In the genomic region with DNA sequence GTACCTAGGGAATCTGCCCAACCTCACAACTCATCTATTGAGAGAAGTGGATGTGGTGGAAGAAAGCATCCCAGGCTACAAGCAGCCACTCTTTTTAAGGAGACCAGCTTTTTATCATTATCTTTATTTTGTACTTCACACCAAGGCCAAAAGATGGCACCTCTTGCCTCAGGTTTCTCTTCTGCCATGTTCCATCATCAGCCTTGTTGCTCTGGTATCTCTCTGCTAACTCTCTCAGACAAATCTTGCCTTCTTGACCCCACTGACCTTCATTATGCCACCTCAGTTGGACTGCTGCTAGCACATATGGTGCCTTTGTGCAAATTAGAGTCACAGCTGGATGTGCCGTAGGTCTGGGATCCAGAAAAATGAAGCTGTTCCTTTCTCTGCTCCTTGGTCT, we compare ENCODE assay signal across 1 cellular context.
TF ChIP-seq lines count a peak whose summit lies in the region.

No MANE protein-coding gene starts in this region.

TF ChIP-seq in endothelial cell of umbilical vein, 7 proteins besides CTCF, POLR2A, EP300 and RAD21:
- no peak for TF ChIP-seq JUN (IDR thresholded peaks at IDR 0.05; ENCODE audit: borderline replicate concordance, insufficient read depth, insufficient read length, low read depth)
- TF ChIP-seq, protein P1, sequence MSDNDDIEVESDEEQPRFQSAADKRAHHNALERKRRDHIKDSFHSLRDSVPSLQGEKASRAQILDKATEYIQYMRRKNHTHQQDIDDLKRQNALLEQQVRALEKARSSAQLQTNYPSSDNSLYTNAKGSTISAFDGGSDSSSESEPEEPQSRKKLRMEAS (IDR thresholded peaks at IDR 0.05; ENCODE audit: insufficient read depth, insufficient read length), result no peak
- TF ChIP-seq POLR2AphosphoS5 (IDR thresholded peaks at IDR 0.05; ENCODE audit: insufficient read depth, low read depth, low read length), result no peak
- no peak for TF ChIP-seq MYC (IDR thresholded peaks at IDR 0.05; ENCODE audit: low read depth, low read length)
- no peak for TF ChIP-seq EZH2 (IDR thresholded peaks at IDR 0.05; ENCODE audit: borderline replicate concordance, low read depth, low read length, severe bottlenecking)
- TF ChIP-seq GATA2 (IDR thresholded peaks at IDR 0.05; ENCODE audit: insufficient read depth, insufficient read length, low read depth, low read length), result no peak
- TF ChIP-seq FOS (IDR thresholded peaks at IDR 0.05; ENCODE audit: borderline replicate concordance, insufficient read depth, low read length), result no peak
